In genomic region chr3:15486020-15486419, GRCh38 we compare ENCODE assay signal across 10 cellular contexts. TPM values are rescaled to one million over a fixed set of nuclear protein-coding genes. Genes with fewer than 3 reads are reported as not detected.
"Had no signal": no experiment of that assay in that cellular context is flagged by ENCODE, and none has a peak within 500 bp of the region (broad histone marks: within the 10 kb centered on the region; RNA-seq: fewer than 3 reads in every experiment).

No MANE protein-coding gene starts in this region.

- H3K4me1 ChIP-seq: HAP-1 had no signal

- H2AFZ ChIP-seq: GM23248, GM23338 had no signal

- H3K4me3 ChIP-seq: GM23248, GM23338, HAP-1 had no signal

- DNase-seq: GM23248, GOT3, H7, H9, HCEC 1CT, HFFc6 had no signal

- H3K9me3 ChIP-seq: HAP-1 had no signal

- H3K4me2 ChIP-seq: GM23338 had no signal

- H3K9ac ChIP-seq: GM23248 had no signal

- ATAC-seq: GM23338, HCT116 had no signal

- H3K36me3 ChIP-seq: HAP-1 had no signal

- H3K27ac ChIP-seq: GM23248 had no signal

RNA-seq across cellular contexts. Expression of gene COLQ, which starts 35.5 kb away (rescaled TPM):
- total RNA-seq: H4 had no signal
